In genomic region chr5:18744990-18745590, GRCh38 we compare ENCODE assay signal across 8 cellular contexts.
DNase-seq lines count a peak whose midpoint lies in the region; ATAC-seq and TF ChIP-seq lines count a peak whose summit lies in the region.

No MANE protein-coding gene starts in this region.

- no peak for TF ChIP-seq EP300 in tibial nerve (IDR thresholded peaks at IDR 0.05)

- TF ChIP-seq POLR2A in tibial nerve (IDR thresholded peaks at IDR 0.05) = no peak

- whole genome bisulfite sequencing in tibial nerve, 2 donors = 79 to 85% methylated on average over 8 of the region's 8 CpGs

- H3K36me3 ChIP-seq in left ventricle myocardium inferior (no peaks in the 10 kb centered on the region), right atrium auricular region (no peaks in the 10 kb centered on the region), Panc1 (ENCODE audit: control insufficient read depth, insufficient read depth, low read length) (no peaks in the 10 kb centered on the region), tibial nerve (no peaks in the 10 kb centered on the region)

- in situ Hi-C loops in Panc1 (cut with HindIII; ENCODE audit: low pct_unique_long_range_greater_than_20kb, low sequenced_read_pairs) = no loop called here

- POLR2A ChIA-PET in Panc1 (lab: Charles Lee) = no interaction called here

- peaks cover 11% of the 10 kb centered on the region for H3K9me3 ChIP-seq in left ventricle myocardium inferior (replicated peaks)
- H3K9me3 ChIP-seq in right atrium auricular region = no peaks in the 10 kb centered on the region
- H3K9me3 ChIP-seq in Panc1 (ENCODE audit: control insufficient read depth, insufficient read depth, low read depth, low read length) = no peaks in the 10 kb centered on the region; the same call in 1 of the 2 replicates
- peaks cover 0 to 4% (median 0%) of the 10 kb centered on the region in 4 donors for H3K9me3 ChIP-seq in tibial nerve

- H3K4me1 ChIP-seq in left ventricle myocardium inferior (no peaks in the 10 kb centered on the region), right atrium auricular region (no peaks in the 10 kb centered on the region), Panc1 (ENCODE audit: control insufficient read depth, insufficient read depth, low read length) (no peaks in the 10 kb centered on the region; the same call in 1 of the 2 replicates), tibial nerve (no peaks in the 10 kb centered on the region)

- DNase-seq in left ventricle myocardium inferior (no peak), right atrium auricular region (ENCODE audit: low spot score) (no peak), Panc1 (ENCODE audit: low read depth, low spot score) (no peak), coronary artery (ENCODE audit: low spot score) (no peak), tibial nerve (ENCODE audit: low spot score in 2 of 2) (no peak), substantia nigra (lab: John Stamatoyannopoulos, UW) (no peak), hepatic stellate cell (ENCODE audit: low spot score) (no peak)

- CTCF ChIA-PET in Panc1 (lab: Charles Lee) = no interaction called here

- H3K27me3 ChIP-seq in left ventricle myocardium inferior (ENCODE audit: low read depth) = no peaks in the 10 kb centered on the region
- no peaks in the 10 kb centered on the region for H3K27me3 ChIP-seq in right atrium auricular region
- H3K27me3 ChIP-seq in Panc1 (ENCODE audit: control insufficient read depth, insufficient read depth, low read length) = no peaks in the 10 kb centered on the region
- no peaks in the 10 kb centered on the region for H3K27me3 ChIP-seq in tibial nerve

- H3K27ac ChIP-seq in left ventricle myocardium inferior (replicated peaks) (peak overlapping the region; percentile 80), right atrium auricular region (peak overlapping the region in 1 of 2 donors; percentile 48), Panc1 (ENCODE audit: low read length) (peak overlapping the region; percentile 84), coronary artery (peak overlapping the region in 1 of 2 donors; percentile 51), tibial nerve (peak overlapping the region in 3 of 4 donors; percentile 50 to 79 (median 65)), substantia nigra (ENCODE audit: low read depth, low read length, poor library complexity, severe bottlenecking) (no peak overlapping the region)

- intact Hi-C loops in left ventricle myocardium inferior (cut with micrococcal nuclease) (no loop called here), Panc1 (cut with micrococcal nuclease; ENCODE audit: unreplicated experiment) (no loop called here)

- TF ChIP-seq CTCF in left ventricle myocardium inferior (IDR thresholded peaks at IDR 0.05; ENCODE audit: borderline replicate concordance) = no peak
- no peak for TF ChIP-seq CTCF in right atrium auricular region (IDR thresholded peaks at IDR 0.05)
- TF ChIP-seq CTCF in Panc1 (IDR thresholded peaks at IDR 0.05) = no peak
- no peak for TF ChIP-seq CTCF in coronary artery (IDR thresholded peaks at IDR 0.05)
- no peak for TF ChIP-seq CTCF in tibial nerve (IDR thresholded peaks at IDR 0.05)

- ATAC-seq in HG03064 (IDR thresholded peaks at IDR 0.05; ENCODE audit: low read depth, unreplicated experiment) = peak; percentile 37
- ATAC-seq in Panc1 = peak; percentile 69

- peak overlapping the region; percentile 62 for H3K4me3 ChIP-seq in left ventricle myocardium inferior
- H3K4me3 ChIP-seq in right atrium auricular region = peak overlapping the region in 1 of 2 donors; percentile 41
- peak overlapping the region; percentile 43 to 80 for H3K4me3 ChIP-seq in Panc1 (ENCODE audit: low read depth in 2 of 2, low read length in 2 of 2)
- peak overlapping the region; percentile 64 for H3K4me3 ChIP-seq in coronary artery
- peak overlapping the region; percentile 15 to 56 (median 37) for H3K4me3 ChIP-seq in tibial nerve

- BruUV-seq in Panc1 (replicated peaks; lab: Mats Ljungman, UMichigan) = no TSS peak
